Comparison of ENCODE assay signal across 8 cellular contexts in the genomic region with DNA sequence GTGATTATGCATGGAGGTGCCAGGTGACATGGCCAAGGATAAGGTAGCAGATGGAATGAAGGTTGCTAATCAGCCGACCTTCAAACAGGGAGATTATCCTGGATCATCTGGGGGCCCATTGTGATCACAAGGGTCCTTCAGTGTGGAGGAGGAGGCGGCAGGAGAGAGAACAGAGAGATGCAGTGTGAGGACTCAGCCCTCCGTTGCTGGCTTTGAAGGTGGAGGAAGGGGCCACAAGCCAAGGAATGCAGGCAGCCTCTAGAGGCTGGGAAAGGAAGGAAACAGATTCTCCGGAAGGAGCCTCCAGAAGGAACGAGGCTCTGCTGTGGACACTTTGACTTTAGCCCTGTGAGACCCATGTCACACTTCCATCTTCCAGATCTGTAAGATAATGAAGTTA. TPM values are rescaled to one million over a fixed set of nuclear protein-coding genes. Genes with fewer than 3 reads are reported as not detected.
A peak's percentile ranks its signal among the peaks of the same experiment; 100 is the strongest.
DNase-seq lines count a peak whose midpoint lies in the region; TF ChIP-seq lines count a peak whose summit lies in the region.

No MANE protein-coding gene starts in this region.

- H4K20me1 ChIP-seq in MM.1S (ENCODE audit: insufficient read depth, low read length): no peaks in the 10 kb centered on the region

- H3K9me3 ChIP-seq in MM.1S (replicated peaks; ENCODE audit: insufficient read depth, low read length) (no peaks in the 10 kb centered on the region), neutrophil (no peaks in the 10 kb centered on the region), prostate gland (no peaks in the 10 kb centered on the region)

- no peaks in the 10 kb centered on the region for H3K27me3 ChIP-seq in MM.1S (replicated peaks; ENCODE audit: insufficient read depth, low read length)
- H3K27me3 ChIP-seq in neutrophil: peaks cover 26% of the 10 kb centered on the region
- H3K27me3 ChIP-seq in prostate gland (replicated peaks; ENCODE audit: insufficient read depth): no peaks in the 10 kb centered on the region

- no peak for DNase-seq in T-helper 1 cell
- DNase-seq in MM.1S: no peak
- DNase-seq in activated naive CD8-positive, alpha-beta T cell treated with anti-CD3 and anti-CD28 coated beads for 36 hours: no peak
- no peak for DNase-seq in DMS114 treated with DMSO at 0.1 percent for 48 hours (lab: John Stamatoyannopoulos, UW; ENCODE audit: unreplicated experiment)
- DNase-seq in NCI-H2029 (lab: John Stamatoyannopoulos, UW): no peak
- no peak for DNase-seq in prostate gland (ENCODE audit: low spot score)

- peaks cover 24% of the 10 kb centered on the region for H3K4me1 Mint-ChIP-seq in T-helper 1 cell treated with Interleukin-12 subunit alpha and Interleukin-12 subunit beta and Interleukin-4 antibody, amounts not matched to agents 30 μg/mL and 1 μg/mL, for 36 hours (ENCODE audit: low read depth)
- peaks cover 41% of the 10 kb centered on the region for H3K4me1 Mint-ChIP-seq in activated naive CD8-positive, alpha-beta T cell treated with anti-CD3 and anti-CD28 coated beads for 36 hours

- H3K4me3 Mint-ChIP-seq in T-helper 1 cell treated with Interleukin-12 subunit alpha and Interleukin-12 subunit beta and Interleukin-4 antibody, amounts not matched to agents 30 μg/mL and 1 μg/mL, for 36 hours: peak overlapping the region; percentile 77
- peak overlapping the region; percentile 81 for H3K4me3 Mint-ChIP-seq in activated naive CD8-positive, alpha-beta T cell treated with anti-CD3 and anti-CD28 coated beads for 36 hours

- H3F3A ChIP-seq in MM.1S (ENCODE audit: insufficient read depth, low read length): peaks cover 10% of the 10 kb centered on the region; the same call in 1 of the 2 replicates

- H3K27me3 Mint-ChIP-seq in T-helper 1 cell treated with Interleukin-12 subunit alpha and Interleukin-12 subunit beta and Interleukin-4 antibody, amounts not matched to agents 30 μg/mL and 1 μg/mL, for 36 hours (ENCODE audit: low read depth): peaks cover 3% of the 10 kb centered on the region
- no peaks in the 10 kb centered on the region for H3K27me3 Mint-ChIP-seq in activated naive CD8-positive, alpha-beta T cell treated with anti-CD3 and anti-CD28 coated beads for 36 hours

- TF ChIP-seq CTCF in MM.1S (IDR thresholded peaks at IDR 0.05; ENCODE audit: low read length) (no peak), neutrophil (IDR thresholded peaks at IDR 0.05) (no peak), prostate gland (IDR thresholded peaks at IDR 0.05) (no peak)

- 93% methylated on average over 5 of the region's 5 CpGs for WGBS in prostate gland

- intact Hi-C loops in prostate gland (cut with DNase I): no loop called here

- H3K4me3 ChIP-seq in MM.1S (ENCODE audit: low read length) (no peak overlapping the region), neutrophil (ENCODE audit: low read depth in 1 of 2, low read length in 1 of 2) (peak overlapping the region in 1 of 2 experiments; percentile 11), prostate gland (no peak overlapping the region)

- peak overlapping the region; percentile 44; the same call in 1 of the 2 replicates for H3K4me2 ChIP-seq in MM.1S (ENCODE audit: low read depth, low read length)

- H3K36me3 ChIP-seq in MM.1S (replicated peaks; ENCODE audit: insufficient read depth, low read length): no peaks in the 10 kb centered on the region
- H3K36me3 ChIP-seq in neutrophil: no peaks in the 10 kb centered on the region
- no peaks in the 10 kb centered on the region for H3K36me3 ChIP-seq in prostate gland

- H3K4me1 ChIP-seq in MM.1S (ENCODE audit: low read length) (peaks cover 12% of the 10 kb centered on the region), neutrophil (ENCODE audit: control insufficient read depth in 1 of 2, insufficient read depth in 1 of 2, low read depth in 1 of 2, low read length in 1 of 2) (peaks cover 17 to 21% of the 10 kb centered on the region in 2 experiments), prostate gland (replicated peaks) (no peaks in the 10 kb centered on the region)

- H3K27ac Mint-ChIP-seq in T-helper 1 cell treated with Interleukin-12 subunit alpha and Interleukin-12 subunit beta and Interleukin-4 antibody, amounts not matched to agents 30 μg/mL and 1 μg/mL, for 36 hours: peak overlapping the region; percentile 95
- H3K27ac Mint-ChIP-seq in activated naive CD8-positive, alpha-beta T cell treated with anti-CD3 and anti-CD28 coated beads for 36 hours: peak overlapping the region; percentile 93

- no peak overlapping the region for H3K9ac ChIP-seq in MM.1S (ENCODE audit: low read length)

- TF ChIP-seq POLR2A in prostate gland (IDR thresholded peaks at IDR 0.05): no peak

- no peaks in the 10 kb centered on the region for H3K79me2 ChIP-seq in MM.1S (ENCODE audit: low read length)

- peaks cover 7% of the 10 kb centered on the region for H3K9me3 Mint-ChIP-seq in T-helper 1 cell treated with Interleukin-12 subunit alpha and Interleukin-12 subunit beta and Interleukin-4 antibody, amounts not matched to agents 30 μg/mL and 1 μg/mL, for 36 hours
- H3K9me3 Mint-ChIP-seq in activated naive CD8-positive, alpha-beta T cell treated with anti-CD3 and anti-CD28 coated beads for 36 hours: peaks cover 6% of the 10 kb centered on the region

- peaks cover 12% of the 10 kb centered on the region for H3K36me3 Mint-ChIP-seq in T-helper 1 cell treated with Interleukin-12 subunit alpha and Interleukin-12 subunit beta and Interleukin-4 antibody, amounts not matched to agents 30 μg/mL and 1 μg/mL, for 36 hours (ENCODE audit: low read depth)
- H3K36me3 Mint-ChIP-seq in activated naive CD8-positive, alpha-beta T cell treated with anti-CD3 and anti-CD28 coated beads for 36 hours: peaks cover 8% of the 10 kb centered on the region

- no peaks in the 10 kb centered on the region for H3K9me2 ChIP-seq in MM.1S (replicated peaks; ENCODE audit: insufficient read depth, low read length)

- peak overlapping the region; percentile 57 for H2AFZ ChIP-seq in MM.1S (ENCODE audit: low read length)

- H3K27ac ChIP-seq in MM.1S (ENCODE audit: low read length) (peak overlapping the region; percentile 66; the same call in 1 of the 2 replicates), neutrophil (peak overlapping the region; percentile 66), prostate gland (no peak overlapping the region)

RNA-seq across cellular contexts. Expression of a gene that starts 27.4 kb away (rescaled TPM):
- total RNA-seq in activated naive CD8-positive, alpha-beta T cell treated with anti-CD3 and anti-CD28 coated beads for 36 hours: 10 to 100 TPM; 77.2 to 83.8 TPM
- 10 to 100 TPM; 23.4 to 84.6 TPM for total RNA-seq in prostate gland

RNA-seq across cellular contexts. Expression of a gene that starts 58.9 kb away (rescaled TPM):
- total RNA-seq in activated naive CD8-positive, alpha-beta T cell treated with anti-CD3 and anti-CD28 coated beads for 36 hours: 10 to 100 TPM; 11.2 to 12.0 TPM
- total RNA-seq in prostate gland: 10 to 100 TPM; 12.3 to 12.6 TPM

RNA-seq across cellular contexts. Expression of a gene that starts 59.9 kb away (rescaled TPM):
- 10 to 100 TPM; 13.0 to 14.5 TPM for total RNA-seq in activated naive CD8-positive, alpha-beta T cell treated with anti-CD3 and anti-CD28 coated beads for 36 hours
- total RNA-seq in prostate gland: 10 to 100 TPM; 26.0 to 33.1 TPM

Comparison
In these comparisons a context has a peak if more than half of its experiments do, and no peak if none do; other contexts are left out.
1. H3K27ac ChIP-seq: peak in MM.1S (single experiment) and neutrophil (single experiment); none in prostate gland (0 of 2).